In genomic region chr13:39600766-39601165, GRCh38 we compare ENCODE assay signal across 8 cellular contexts. TPM values are rescaled to one million over a fixed set of nuclear protein-coding genes. Genes with fewer than 3 reads are reported as not detected.
DNase-seq lines count a peak whose midpoint lies in the region; ATAC-seq and TF ChIP-seq lines count a peak whose summit lies in the region.

No MANE protein-coding gene starts in this region.

- peaks cover 5% of the 10 kb centered on the region for H3K4me1 Mint-ChIP-seq in glutamatergic neuron (ENCODE audit: low read depth, unreplicated experiment)

- no peaks in the 10 kb centered on the region for H3K36me3 Mint-ChIP-seq in glutamatergic neuron (ENCODE audit: unreplicated experiment)

- no peak overlapping the region for H3K4me3 Mint-ChIP-seq in glutamatergic neuron (ENCODE audit: unreplicated experiment)

- H3K27ac Mint-ChIP-seq in glutamatergic neuron (ENCODE audit: unreplicated experiment): no peak overlapping the region

- no peak for TF ChIP-seq EP300 in sigmoid colon (IDR thresholded peaks at IDR 0.05)

- no peak for TF ChIP-seq CTCF in WI38 (IDR thresholded peaks at IDR 0.05; ENCODE audit: low read depth, low read length)
- peak; percentile 65 for TF ChIP-seq CTCF in left ventricle myocardium inferior (IDR thresholded peaks at IDR 0.05; ENCODE audit: borderline replicate concordance)
- no peak for TF ChIP-seq CTCF in sigmoid colon (IDR thresholded peaks at IDR 0.05)
- no peak for TF ChIP-seq CTCF in glutamatergic neuron (IDR thresholded peaks at IDR 0.05; ENCODE audit: partially characterized antibody, unreplicated experiment)

- DNase-seq in ELF-1 (ENCODE audit: low read depth, low spot score) (peak; percentile 73), left ventricle myocardium inferior (peak; percentile 60), sigmoid colon (peak; percentile 68), glutamatergic neuron (no peak)

- no peaks in the 10 kb centered on the region for H3K9me3 Mint-ChIP-seq in glutamatergic neuron (ENCODE audit: unreplicated experiment)

- no peaks in the 10 kb centered on the region for H3K36me3 ChIP-seq in left ventricle myocardium inferior
- no peaks in the 10 kb centered on the region for H3K36me3 ChIP-seq in sigmoid colon

- no peak for TF ChIP-seq POLR2A in sigmoid colon (IDR thresholded peaks at IDR 0.05)

- WGBS in sigmoid colon, 2 donors: 90 to 92% methylated on average over 9 of the region's 9 CpGs

- ATAC-seq in GM21576 (IDR thresholded peaks at IDR 0.05; ENCODE audit: unreplicated experiment): no peak
- no peak for ATAC-seq in GM19328 (IDR thresholded peaks at IDR 0.05; ENCODE audit: unreplicated experiment)
- ATAC-seq in HG03342 (IDR thresholded peaks at IDR 0.05; ENCODE audit: unreplicated experiment): no peak

- H3K27ac ChIP-seq in left ventricle myocardium inferior (replicated peaks): peak overlapping the region; percentile 95
- peak overlapping the region in 2 of 4 donors; percentile 33 to 40 for H3K27ac ChIP-seq in sigmoid colon

- H3K9me3 ChIP-seq in left ventricle myocardium inferior (replicated peaks) (no peaks in the 10 kb centered on the region), sigmoid colon (no peaks in the 10 kb centered on the region)

- peak overlapping the region; percentile 94 for H3K4me3 ChIP-seq in WI38 (ENCODE audit: low read depth, low read length)
- H3K4me3 ChIP-seq in left ventricle myocardium inferior: peak overlapping the region; percentile 85
- H3K4me3 ChIP-seq in sigmoid colon: peak overlapping the region; percentile 6 to 92 (median 50)

- peaks cover 85% of the 10 kb centered on the region for H3K4me1 ChIP-seq in left ventricle myocardium inferior
- H3K4me1 ChIP-seq in sigmoid colon: peaks cover 0 to 60% (median 35%) of the 10 kb centered on the region in 4 donors

- intact Hi-C loops in left ventricle myocardium inferior (cut with micrococcal nuclease) (loop anchor here (5.0 kb wide), 1 partner anchor 183 kb away; no protein-coding TSS in a partner anchor), sigmoid colon (cut with DNase I) (loop anchor here (2.0 kb wide), 1 partner anchor 186 kb away; no protein-coding TSS in a partner anchor)

- H3K27me3 ChIP-seq in left ventricle myocardium inferior (ENCODE audit: low read depth) (no peaks in the 10 kb centered on the region), sigmoid colon (no peaks in the 10 kb centered on the region)

- H3K27me3 Mint-ChIP-seq in glutamatergic neuron (ENCODE audit: unreplicated experiment): peaks cover 5% of the 10 kb centered on the region

RNA-seq across cellular contexts. Expression of gene LHFPL6, which starts 2.2 kb away (rescaled TPM):
- total RNA-seq in left ventricle myocardium inferior (51.4 TPM), sigmoid colon (10 to 100 TPM; 41.7 to 69.2 (median 55.2) TPM), glutamatergic neuron (ENCODE audit: unreplicated experiment) (1.7 TPM)
- 10 to 100 TPM in 2 of 3 donors, 1 to 10 TPM in 1; 2.5 to 16.8 (median 11.6) TPM for polyA plus RNA-seq in sigmoid colon

RNA-seq across cellular contexts. Expression of gene COG6, which starts 54.7 kb away (rescaled TPM):
- total RNA-seq in left ventricle myocardium inferior (33.4 TPM), sigmoid colon (10 to 100 TPM; 18.6 to 22.5 (median 19.3) TPM), glutamatergic neuron (ENCODE audit: unreplicated experiment) (25.5 TPM)
- 10 to 100 TPM in 2 of 3 donors, 1 to 10 TPM in 1; 8.6 to 13.6 (median 12.0) TPM for polyA plus RNA-seq in sigmoid colon

Comparison
In these comparisons a context has a peak if more than half of its experiments do, and no peak if none do; other contexts are left out.
1. RNA of gene LHFPL6, which starts 2.2 kb away (total RNA-seq): 41.7 to 69.2 TPM in sigmoid colon and 51.4 TPM in left ventricle myocardium inferior (single experiment); 1.7 TPM in glutamatergic neuron (single experiment); every median in the first group is over 10 times any median in the second.
2. Peak in every context shown above with its lines, with median percentiles within 50 percentile points of each other: H3K4me3 ChIP-seq.